ENCODE assay signal across 1 cellular context in the genomic region with DNA sequence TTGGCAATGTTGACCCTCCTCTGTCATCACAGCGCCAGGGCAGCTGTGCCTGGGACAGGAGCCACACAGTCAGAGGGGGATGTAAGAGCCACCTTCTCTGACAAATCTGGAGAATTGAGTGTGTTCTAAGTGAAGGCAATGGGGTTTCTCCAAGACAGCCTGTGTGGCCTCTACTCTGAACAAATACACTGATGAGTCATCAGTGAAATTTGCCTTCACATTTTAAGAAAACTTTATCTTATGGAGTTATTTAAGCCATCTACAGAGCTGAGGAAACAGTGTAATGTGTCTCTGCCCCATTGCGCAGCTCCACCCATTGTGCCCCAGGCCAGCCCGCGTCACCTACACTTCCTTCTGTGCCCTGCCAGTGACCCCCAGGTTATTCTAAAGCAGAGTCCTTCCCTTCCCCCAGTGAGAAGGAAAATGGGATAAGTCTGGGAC.
A peak's percentile ranks its signal among the peaks of the same experiment; 100 is the strongest.
TF ChIP-seq lines count a peak whose summit lies in the region.

No MANE protein-coding gene starts in this region.

TF ChIP-seq in endothelial cell of umbilical vein, 7 proteins besides CTCF, POLR2A, EP300 and RAD21:
- TF ChIP-seq EZH2 (IDR thresholded peaks at IDR 0.05; ENCODE audit: borderline replicate concordance, low read depth, low read length, severe bottlenecking), result no peak
- TF ChIP-seq GATA2 (IDR thresholded peaks at IDR 0.05; ENCODE audit: insufficient read depth, insufficient read length, low read depth, low read length), result no peak
- TF ChIP-seq MYC (IDR thresholded peaks at IDR 0.05; ENCODE audit: low read depth, low read length), result no peak
- TF ChIP-seq, protein P1, sequence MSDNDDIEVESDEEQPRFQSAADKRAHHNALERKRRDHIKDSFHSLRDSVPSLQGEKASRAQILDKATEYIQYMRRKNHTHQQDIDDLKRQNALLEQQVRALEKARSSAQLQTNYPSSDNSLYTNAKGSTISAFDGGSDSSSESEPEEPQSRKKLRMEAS (IDR thresholded peaks at IDR 0.05; ENCODE audit: insufficient read depth, insufficient read length), result no peak
- TF ChIP-seq JUN (IDR thresholded peaks at IDR 0.05; ENCODE audit: borderline replicate concordance, insufficient read depth, insufficient read length, low read depth), result peak; percentile 61
- peak; percentile 80 for TF ChIP-seq FOS (IDR thresholded peaks at IDR 0.05; ENCODE audit: borderline replicate concordance, insufficient read depth, low read length)
- no peak for TF ChIP-seq POLR2AphosphoS5 (IDR thresholded peaks at IDR 0.05; ENCODE audit: insufficient read depth, low read depth, low read length)
